9 cellular contexts compared by ENCODE assay signal in the genomic region with DNA sequence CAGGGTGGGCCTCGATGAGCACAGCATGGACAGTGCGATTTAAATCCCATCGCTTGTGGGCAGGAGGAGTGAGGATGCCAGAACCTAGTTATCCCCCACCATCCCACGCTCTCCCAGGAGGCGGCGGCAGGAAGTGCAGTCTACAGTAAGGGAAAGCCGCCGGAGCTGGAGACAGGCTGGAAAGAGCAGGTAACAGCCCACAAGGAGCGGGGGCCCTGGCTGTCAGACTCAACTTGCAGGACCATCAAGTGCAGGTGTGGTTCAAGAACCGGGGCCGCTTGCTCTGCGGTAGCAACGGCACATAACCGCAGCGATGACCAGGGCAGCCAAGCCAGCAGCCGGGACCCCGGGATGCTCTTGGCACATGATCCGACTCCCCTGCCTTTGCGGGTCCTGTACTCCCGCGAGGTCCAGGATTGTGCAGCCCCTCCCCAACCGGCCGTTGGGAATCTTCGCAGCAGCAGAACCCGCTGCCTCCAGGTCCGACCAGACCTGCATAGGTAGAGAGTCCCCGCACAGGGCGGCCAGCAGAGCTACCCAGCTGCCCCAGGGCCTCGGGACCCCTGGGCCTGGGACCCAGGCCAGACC.
DNase-seq lines count a peak whose midpoint lies in the region; ATAC-seq and TF ChIP-seq lines count a peak whose summit lies in the region.
"Had no signal": no experiment of that assay in that cellular context is flagged by ENCODE, and none has a peak within 500 bp of the region (broad histone marks: within the 10 kb centered on the region; RNA-seq: fewer than 3 reads in every experiment).

No MANE protein-coding gene starts in this region.

- peak overlapping the region in 3 of 4 donors; percentile 37 to 51 (median 43) for H3K4me3 ChIP-seq in upper lobe of left lung

- H3K9me3 ChIP-seq in upper lobe of left lung, result no peaks in the 10 kb centered on the region

- peak; percentile 30; the same call in 1 of the 2 replicates for TF ChIP-seq CTCF in AG09319 (IDR thresholded peaks at IDR 0.05; ENCODE audit: low read depth, low read length)
- TF ChIP-seq CTCF in endothelial cell (IDR thresholded peaks at IDR 0.05; ENCODE audit: unreplicated experiment), result no peak
- peak in 3 of 6 experiments; percentile 7 to 41 (median 23) for TF ChIP-seq CTCF in upper lobe of left lung (IDR thresholded peaks at IDR 0.05)

- peaks cover 10% of the 10 kb centered on the region for H3K27me3 Mint-ChIP-seq in endothelial cell (ENCODE audit: unreplicated experiment)

- WGBS in upper lobe of left lung, 2 donors, result 25 to 48% methylated on average over 13 to 16 of the region's 29 CpGs

- DNase-seq in AG09319 (ENCODE audit: extremely low read depth, low read depth) (no peak), NCI-H748 treated with DMSO at 0.1 percent for 48 hours (lab: John Stamatoyannopoulos, UW) (peak; percentile 42), endothelial cell (ENCODE audit: low spot score) (peak; percentile 66), midbrain (lab: John Stamatoyannopoulos, UW) (peak; percentile 24), upper lobe of left lung (peak; percentile 40 to 62)
- DNase-seq in activated CD4-positive, alpha-beta T cell treated with anti-CD3 and anti-CD28 coated beads for 1 hour, result no peak

- H3K27ac Mint-ChIP-seq in endothelial cell (ENCODE audit: unreplicated experiment), result peak overlapping the region; percentile 70
- H3K27ac Mint-ChIP-seq: dendritic cell treated with granulocyte-macrophage colony-stimulating factor and Interleukin-4, amounts not matched to agents 40 ng/mL and 50 ng/mL, for 4 days had no signal

- TF ChIP-seq EP300 in upper lobe of left lung (IDR thresholded peaks at IDR 0.05), result no peak

- no peak for TF ChIP-seq POLR2A in upper lobe of left lung (IDR thresholded peaks at IDR 0.05)

- ATAC-seq in GM19452 (IDR thresholded peaks at IDR 0.05; ENCODE audit: unreplicated experiment), result peak; percentile 11
- ATAC-seq in upper lobe of left lung (ENCODE audit: low FRiP score in 2 of 2), result peak; percentile 74
- no peak for ATAC-seq in GM19324 (IDR thresholded peaks at IDR 0.05; ENCODE audit: low FRiP score, unreplicated experiment)

- peak overlapping the region; percentile 89 for H3K4me3 Mint-ChIP-seq in endothelial cell (ENCODE audit: unreplicated experiment)

- H3K9me3 Mint-ChIP-seq in endothelial cell (ENCODE audit: unreplicated experiment), result no peaks in the 10 kb centered on the region

- H3K27me3 ChIP-seq in upper lobe of left lung, result peaks cover 0 to 5% (median 0%) of the 10 kb centered on the region in 4 donors

- H3K27ac ChIP-seq in upper lobe of left lung, result peak overlapping the region in 1 of 4 donors; percentile 40

- no peaks in the 10 kb centered on the region for H3K36me3 ChIP-seq in upper lobe of left lung

- peaks cover 4 to 17% (median 10%) of the 10 kb centered on the region in 4 donors for H3K4me1 ChIP-seq in upper lobe of left lung

- H3K36me3 Mint-ChIP-seq in endothelial cell (ENCODE audit: low read depth, unreplicated experiment), result no peaks in the 10 kb centered on the region

- peaks cover 15% of the 10 kb centered on the region for H3K4me1 Mint-ChIP-seq in endothelial cell (ENCODE audit: unreplicated experiment)

Comparison
In these comparisons a context has a peak if more than half of its experiments do, and no peak if none do; other contexts are left out.
1. DNase-seq: peak in NCI-H748 treated with DMSO at 0.1 percent for 48 hours (single experiment), endothelial cell (single experiment), midbrain (single experiment) and upper lobe of left lung (2 of 2); none in AG09319 (single experiment) and activated CD4-positive, alpha-beta T cell treated with anti-CD3 and anti-CD28 coated beads for 1 hour (single experiment).